Comparison of ENCODE assay signal across 27 cellular contexts in genomic region chr11:135061166-135061565, GRCh38.
DNase-seq lines count a peak whose midpoint lies in the region; TF ChIP-seq lines count a peak whose summit lies in the region.
"Had no signal": no experiment of that assay in that cellular context is flagged by ENCODE, and none has a peak within 500 bp of the region (broad histone marks: within the 10 kb centered on the region; RNA-seq: fewer than 3 reads in every experiment).

No MANE protein-coding gene starts in this region.

- DNase-seq in islet precursor cell = no peak
- DNase-seq: 8988T; ACHN; AML-193; BE2C; C1 segment of cervical spinal cord; Caco-2; Calu3; CD4-positive, alpha-beta memory T cell; CD4-positive, alpha-beta T cell; CD4-positive, CD25-positive, alpha-beta regulatory T cell; CD8-positive, alpha-beta memory T cell; CD8-positive, alpha-beta T cell; COR-L47; DMS 273 treated with DMSO at 0.1 percent for 48 hours; DMS153; DMS53; DMS79; DMS79 treated with DMSO at 0.1 percent for 48 hours; DND-41; EL had no signal

- no peaks in the 10 kb centered on the region for H3K36me3 ChIP-seq in HEK293 (ENCODE audit: control insufficient read depth in 2 of 2, insufficient read depth in 1 of 2, low read length in 2 of 2)
- H3K36me3 ChIP-seq: BE2C; BLaER1; BLaER1 treated with 17β-estradiol and CSF1 and Interleukin-3, amounts not matched to agents 10 nM and 100 nM had no signal

- H3K9me3 ChIP-seq in HEK293 (ENCODE audit: control insufficient read depth, insufficient read depth, low read depth, low read length) = no peaks in the 10 kb centered on the region
- H3K9me3 ChIP-seq: A549, BE2C had no signal

- TF ChIP-seq CTCF in HEK293 (tag by site-specific recombination; IDR thresholded peaks at IDR 0.05) = no peak

- H3K4me1 ChIP-seq in HEK293 (ENCODE audit: control insufficient read depth, insufficient read depth, low read length) = no peaks in the 10 kb centered on the region
- H3K4me1 ChIP-seq: A549; BE2C; BLaER1; BLaER1 treated with 17β-estradiol and CSF1 and Interleukin-3, amounts not matched to agents 10 nM and 100 nM; Caco-2 had no signal

- POLR2A ChIA-PET in HEK293 (lab: Yijun Ruan, JAX) = no interaction called here

- H3K27ac ChIP-seq in HEK293 (ENCODE audit: extremely low read depth, low read depth, low read length) = no peak overlapping the region
- H3K27ac ChIP-seq: 22Rv1; A549; BLaER1; BLaER1 treated with 17β-estradiol and CSF1 and Interleukin-3, amounts not matched to agents 10 nM and 100 nM; C4-2B had no signal

- H3K4me3 ChIP-seq in HEK293 (ENCODE audit: low read depth, low read length) = no peak overlapping the region
- H3K4me3 ChIP-seq: A549; BLaER1; BLaER1 treated with 17β-estradiol and CSF1 and Interleukin-3, amounts not matched to agents 10 nM and 100 nM had no signal

- CTCF ChIA-PET in HEK293 (lab: Yijun Ruan, JAX) = interaction anchor here (0.7 kb wide), 1 partner anchor 192 kb away, joined by 4 read pairs; no protein-coding TSS in a partner anchor

TF ChIP-seq in HEK293, 187 proteins besides CTCF, POLR2A, EP300 and RAD21:
- TF ChIP-seq ZNF112 (tag by site-specific recombination; IDR thresholded peaks at IDR 0.05) = no peak
- peak; percentile 56 for TF ChIP-seq SETDB1 (IDR thresholded peaks at IDR 0.05; ENCODE audit: insufficient read length, low read length)
- TF ChIP-seq ZNF692 (tag by site-specific recombination; IDR thresholded peaks at IDR 0.05) = no peak
- peak; percentile 84 for TF ChIP-seq ZNF169 (tag by site-specific recombination; IDR thresholded peaks at IDR 0.05)
- TF ChIP-seq ZNF184 (tag by site-specific recombination; IDR thresholded peaks at IDR 0.05) = no peak
- TF ChIP-seq GLIS1 (tag by site-specific recombination; IDR thresholded peaks at IDR 0.05) = no peak
- TF ChIP-seq ZBTB48 (tag by site-specific recombination; IDR thresholded peaks at IDR 0.05) = no peak
